Comparison of ENCODE assay signal across 1 cellular context in the genomic region with DNA sequence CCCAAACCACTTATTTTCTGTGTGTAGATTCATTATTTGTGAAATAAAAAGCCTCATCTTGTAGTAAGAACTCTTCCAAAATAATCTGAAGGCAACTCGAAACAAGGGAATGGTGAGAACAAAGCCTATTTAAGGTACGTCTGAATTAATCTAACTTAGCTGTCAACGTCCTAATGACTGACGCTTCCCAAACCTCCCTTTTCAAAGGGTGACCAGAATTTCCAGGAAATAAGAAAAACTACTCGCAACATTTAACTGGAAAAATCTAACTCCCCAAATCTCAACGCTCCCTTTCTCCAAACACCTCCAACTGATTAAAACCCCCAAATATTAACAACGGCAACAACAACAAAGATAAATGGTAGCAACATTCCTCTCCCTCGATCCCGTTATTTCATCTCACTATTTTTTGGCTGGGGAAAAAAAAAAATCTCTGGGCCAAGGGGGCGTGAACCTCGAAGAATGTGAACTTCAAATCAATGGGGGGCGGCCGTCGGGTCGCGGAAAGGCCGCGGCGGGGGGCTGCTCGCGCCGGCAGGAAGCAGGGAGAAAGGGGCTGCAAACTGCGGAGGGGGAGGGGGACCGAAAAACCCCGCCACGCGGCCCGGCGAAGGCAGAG.
TF ChIP-seq lines count a peak whose summit lies in the region.

No MANE protein-coding gene starts in this region.

TF ChIP-seq in K562, 482 proteins besides CTCF, POLR2A, EP300 and RAD21 (continued from another document and continues in another):
- no peak for TF ChIP-seq MAFF (IDR thresholded peaks at IDR 0.05; ENCODE audit: low read length)
- TF ChIP-seq GABPB1 (CRISPR knock-in tag; IDR thresholded peaks at IDR 0.05): no peak
- no peak for TF ChIP-seq PTBP1 (IDR thresholded peaks at IDR 0.05; ENCODE audit: low read depth, low read length)
- TF ChIP-seq, protein P1, sequence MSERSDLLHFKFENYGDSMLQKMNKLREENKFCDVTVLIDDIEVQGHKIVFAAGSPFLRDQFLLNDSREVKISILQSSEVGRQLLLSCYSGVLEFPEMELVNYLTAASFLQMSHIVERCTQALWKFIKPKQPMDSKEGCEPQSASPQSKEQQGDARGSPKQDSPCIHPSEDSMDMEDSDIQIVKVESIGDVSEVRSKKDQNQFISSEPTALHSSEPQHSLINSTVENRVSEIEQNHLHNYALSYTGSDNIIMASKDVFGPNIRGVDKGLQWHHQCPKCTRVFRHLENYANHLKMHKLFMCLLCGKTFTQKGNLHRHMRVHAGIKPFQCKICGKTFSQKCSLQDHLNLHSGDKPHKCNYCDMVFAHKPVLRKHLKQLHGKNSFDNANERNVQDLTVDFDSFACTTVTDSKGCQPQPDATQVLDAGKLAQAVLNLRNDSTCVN (CRISPR knock-in tag; IDR thresholded peaks at IDR 0.05): 0 out of 2 replicates have a peak, but pooled peaks have one; percentile 42
- no peak for TF ChIP-seq ZNF644 (tag; IDR thresholded peaks at IDR 0.05; ENCODE audit: low read depth)
- TF ChIP-seq ARID1B (IDR thresholded peaks at IDR 0.05): 0 out of 2 replicates have a peak, but pooled peaks have one; percentile 8
- TF ChIP-seq HCFC1 (IDR thresholded peaks at IDR 0.05; ENCODE audit: low read depth, low read length): no peak
- 0 out of 2 replicates have a peak, but pooled peaks have one; percentile 7 for TF ChIP-seq NBN (IDR thresholded peaks at IDR 0.05; ENCODE audit: low read depth)
- TF ChIP-seq, protein P2, sequence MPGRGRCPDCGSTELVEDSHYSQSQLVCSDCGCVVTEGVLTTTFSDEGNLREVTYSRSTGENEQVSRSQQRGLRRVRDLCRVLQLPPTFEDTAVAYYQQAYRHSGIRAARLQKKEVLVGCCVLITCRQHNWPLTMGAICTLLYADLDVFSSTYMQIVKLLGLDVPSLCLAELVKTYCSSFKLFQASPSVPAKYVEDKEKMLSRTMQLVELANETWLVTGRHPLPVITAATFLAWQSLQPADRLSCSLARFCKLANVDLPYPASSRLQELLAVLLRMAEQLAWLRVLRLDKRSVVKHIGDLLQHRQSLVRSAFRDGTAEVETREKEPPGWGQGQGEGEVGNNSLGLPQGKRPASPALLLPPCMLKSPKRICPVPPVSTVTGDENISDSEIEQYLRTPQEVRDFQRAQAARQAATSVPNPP (IDR thresholded peaks at IDR 0.05; ENCODE audit: borderline replicate concordance, insufficient read depth, insufficient read length): no peak
- peak; percentile 61 for TF ChIP-seq SOX6 (IDR thresholded peaks at IDR 0.05)
- peak in 1 of 2 experiments; percentile 13; a peak in 1 of 4 replicates for TF ChIP-seq KDM1A (IDR thresholded peaks at IDR 0.05)
- TF ChIP-seq, protein P3, sequence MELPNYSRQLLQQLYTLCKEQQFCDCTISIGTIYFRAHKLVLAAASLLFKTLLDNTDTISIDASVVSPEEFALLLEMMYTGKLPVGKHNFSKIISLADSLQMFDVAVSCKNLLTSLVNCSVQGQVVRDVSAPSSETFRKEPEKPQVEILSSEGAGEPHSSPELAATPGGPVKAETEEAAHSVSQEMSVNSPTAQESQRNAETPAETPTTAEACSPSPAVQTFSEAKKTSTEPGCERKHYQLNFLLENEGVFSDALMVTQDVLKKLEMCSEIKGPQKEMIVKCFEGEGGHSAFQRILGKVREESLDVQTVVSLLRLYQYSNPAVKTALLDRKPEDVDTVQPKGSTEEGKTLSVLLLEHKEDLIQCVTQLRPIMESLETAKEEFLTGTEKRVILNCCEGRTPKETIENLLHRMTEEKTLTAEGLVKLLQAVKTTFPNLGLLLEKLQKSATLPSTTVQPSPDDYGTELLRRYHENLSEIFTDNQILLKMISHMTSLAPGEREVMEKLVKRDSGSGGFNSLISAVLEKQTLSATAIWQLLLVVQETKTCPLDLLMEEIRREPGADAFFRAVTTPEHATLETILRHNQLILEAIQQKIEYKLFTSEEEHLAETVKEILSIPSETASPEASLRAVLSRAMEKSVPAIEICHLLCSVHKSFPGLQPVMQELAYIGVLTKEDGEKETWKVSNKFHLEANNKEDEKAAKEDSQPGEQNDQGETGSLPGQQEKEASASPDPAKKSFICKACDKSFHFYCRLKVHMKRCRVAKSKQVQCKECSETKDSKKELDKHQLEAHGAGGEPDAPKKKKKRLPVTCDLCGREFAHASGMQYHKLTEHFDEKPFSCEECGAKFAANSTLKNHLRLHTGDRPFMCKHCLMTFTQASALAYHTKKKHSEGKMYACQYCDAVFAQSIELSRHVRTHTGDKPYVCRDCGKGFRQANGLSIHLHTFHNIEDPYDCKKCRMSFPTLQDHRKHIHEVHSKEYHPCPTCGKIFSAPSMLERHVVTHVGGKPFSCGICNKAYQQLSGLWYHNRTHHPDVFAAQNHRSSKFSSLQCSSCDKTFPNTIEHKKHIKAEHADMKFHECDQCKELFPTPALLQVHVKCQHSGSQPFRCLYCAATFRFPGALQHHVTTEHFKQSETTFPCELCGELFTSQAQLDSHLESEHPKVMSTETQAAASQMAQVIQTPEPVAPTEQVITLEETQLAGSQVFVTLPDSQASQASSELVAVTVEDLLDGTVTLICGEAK (IDR thresholded peaks at IDR 0.05): peak; percentile 49
- TF ChIP-seq, protein P3 (CRISPR knock-in tag; IDR thresholded peaks at IDR 0.05): no peak
- TF ChIP-seq, protein P4, sequence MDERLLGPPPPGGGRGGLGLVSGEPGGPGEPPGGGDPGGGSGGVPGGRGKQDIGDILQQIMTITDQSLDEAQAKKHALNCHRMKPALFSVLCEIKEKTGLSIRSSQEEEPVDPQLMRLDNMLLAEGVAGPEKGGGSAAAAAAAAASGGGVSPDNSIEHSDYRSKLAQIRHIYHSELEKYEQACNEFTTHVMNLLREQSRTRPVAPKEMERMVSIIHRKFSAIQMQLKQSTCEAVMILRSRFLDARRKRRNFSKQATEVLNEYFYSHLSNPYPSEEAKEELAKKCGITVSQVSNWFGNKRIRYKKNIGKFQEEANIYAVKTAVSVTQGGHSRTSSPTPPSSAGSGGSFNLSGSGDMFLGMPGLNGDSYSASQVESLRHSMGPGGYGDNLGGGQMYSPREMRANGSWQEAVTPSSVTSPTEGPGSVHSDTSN (CRISPR knock-in tag; IDR thresholded peaks at IDR 0.05; ENCODE audit: low read depth): peak; percentile 42; the same call in 1 of the 2 replicates
- TF ChIP-seq, protein P4 (tag; conservative IDR thresholded peaks at IDR 0.05; ENCODE audit: low read depth): peak; percentile 92
- TF ChIP-seq MAZ (CRISPR knock-in tag; conservative IDR thresholded peaks at IDR 0.05 in 1 of 2, IDR thresholded peaks at IDR 0.05 in 1 of 2): no peak
- peak; percentile 60; the same call in 1 of the 2 replicates for TF ChIP-seq ELF4 (CRISPR knock-in tag; IDR thresholded peaks at IDR 0.05)
- TF ChIP-seq, protein P5, sequence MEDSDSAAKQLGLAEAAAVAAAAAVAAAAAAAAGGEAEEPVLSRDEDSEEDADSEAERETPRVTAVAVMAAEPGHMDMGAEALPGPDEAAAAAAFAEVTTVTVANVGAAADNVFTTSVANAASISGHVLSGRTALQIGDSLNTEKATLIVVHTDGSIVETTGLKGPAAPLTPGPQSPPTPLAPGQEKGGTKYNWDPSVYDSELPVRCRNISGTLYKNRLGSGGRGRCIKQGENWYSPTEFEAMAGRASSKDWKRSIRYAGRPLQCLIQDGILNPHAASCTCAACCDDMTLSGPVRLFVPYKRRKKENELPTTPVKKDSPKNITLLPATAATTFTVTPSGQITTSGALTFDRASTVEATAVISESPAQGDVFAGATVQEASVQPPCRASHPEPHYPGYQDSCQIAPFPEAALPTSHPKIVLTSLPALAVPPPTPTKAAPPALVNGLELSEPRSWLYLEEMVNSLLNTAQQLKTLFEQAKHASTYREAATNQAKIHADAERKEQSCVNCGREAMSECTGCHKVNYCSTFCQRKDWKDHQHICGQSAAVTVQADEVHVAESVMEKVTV (CRISPR knock-in tag; IDR thresholded peaks at IDR 0.05): peak; percentile 16; the same call in 1 of the 2 replicates
- TF ChIP-seq, protein P6, sequence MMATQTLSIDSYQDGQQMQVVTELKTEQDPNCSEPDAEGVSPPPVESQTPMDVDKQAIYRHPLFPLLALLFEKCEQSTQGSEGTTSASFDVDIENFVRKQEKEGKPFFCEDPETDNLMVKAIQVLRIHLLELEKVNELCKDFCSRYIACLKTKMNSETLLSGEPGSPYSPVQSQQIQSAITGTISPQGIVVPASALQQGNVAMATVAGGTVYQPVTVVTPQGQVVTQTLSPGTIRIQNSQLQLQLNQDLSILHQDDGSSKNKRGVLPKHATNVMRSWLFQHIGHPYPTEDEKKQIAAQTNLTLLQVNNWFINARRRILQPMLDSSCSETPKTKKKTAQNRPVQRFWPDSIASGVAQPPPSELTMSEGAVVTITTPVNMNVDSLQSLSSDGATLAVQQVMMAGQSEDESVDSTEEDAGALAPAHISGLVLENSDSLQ (IDR thresholded peaks at IDR 0.05): peak; percentile 95
- TF ChIP-seq ERF (CRISPR knock-in tag; IDR thresholded peaks at IDR 0.05): 0 out of 2 replicates have a peak, but pooled peaks have one; percentile 34
- 0 out of 4 replicates have a peak, but pooled peaks of 1 of the 2 experiments have one; percentile 85 for TF ChIP-seq HDAC1 (IDR thresholded peaks at IDR 0.05)
- TF ChIP-seq, protein P7, sequence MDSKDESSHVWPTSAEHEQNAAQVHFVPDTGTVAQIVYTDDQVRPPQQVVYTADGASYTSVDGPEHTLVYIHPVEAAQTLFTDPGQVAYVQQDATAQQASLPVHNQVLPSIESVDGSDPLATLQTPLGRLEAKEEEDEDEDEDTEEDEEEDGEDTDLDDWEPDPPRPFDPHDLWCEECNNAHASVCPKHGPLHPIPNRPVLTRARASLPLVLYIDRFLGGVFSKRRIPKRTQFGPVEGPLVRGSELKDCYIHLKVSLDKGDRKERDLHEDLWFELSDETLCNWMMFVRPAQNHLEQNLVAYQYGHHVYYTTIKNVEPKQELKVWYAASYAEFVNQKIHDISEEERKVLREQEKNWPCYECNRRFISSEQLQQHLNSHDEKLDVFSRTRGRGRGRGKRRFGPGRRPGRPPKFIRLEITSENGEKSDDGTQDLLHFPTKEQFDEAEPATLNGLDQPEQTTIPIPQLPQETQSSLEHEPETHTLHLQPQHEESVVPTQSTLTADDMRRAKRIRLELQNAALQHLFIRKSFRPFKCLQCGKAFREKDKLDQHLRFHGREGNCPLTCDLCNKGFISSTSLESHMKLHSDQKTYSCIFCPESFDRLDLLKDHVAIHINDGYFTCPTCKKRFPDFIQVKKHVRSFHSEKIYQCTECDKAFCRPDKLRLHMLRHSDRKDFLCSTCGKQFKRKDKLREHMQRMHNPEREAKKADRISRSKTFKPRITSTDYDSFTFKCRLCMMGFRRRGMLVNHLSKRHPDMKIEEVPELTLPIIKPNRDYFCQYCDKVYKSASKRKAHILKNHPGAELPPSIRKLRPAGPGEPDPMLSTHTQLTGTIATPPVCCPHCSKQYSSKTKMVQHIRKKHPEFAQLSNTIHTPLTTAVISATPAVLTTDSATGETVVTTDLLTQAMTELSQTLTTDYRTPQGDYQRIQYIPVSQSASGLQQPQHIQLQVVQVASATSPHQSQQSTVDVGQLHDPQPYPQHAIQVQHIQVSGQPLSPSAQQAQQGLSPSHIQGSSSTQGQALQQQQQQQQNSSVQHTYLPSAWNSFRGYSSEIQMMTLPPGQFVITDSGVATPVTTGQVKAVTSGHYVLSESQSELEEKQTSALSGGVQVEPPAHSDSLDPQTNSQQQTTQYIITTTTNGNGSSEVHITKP (IDR thresholded peaks at IDR 0.05; ENCODE audit: partially characterized antibody): no peak
- peak; percentile 7 for TF ChIP-seq NCOA4 (IDR thresholded peaks at IDR 0.05; ENCODE audit: partially characterized antibody)
- TF ChIP-seq ZNF253 (CRISPR knock-in tag; conservative IDR thresholded peaks at IDR 0.05): no peak
- no peak for TF ChIP-seq SETDB1 (IDR thresholded peaks at IDR 0.05; ENCODE audit: low read length)
- TF ChIP-seq, protein P8, sequence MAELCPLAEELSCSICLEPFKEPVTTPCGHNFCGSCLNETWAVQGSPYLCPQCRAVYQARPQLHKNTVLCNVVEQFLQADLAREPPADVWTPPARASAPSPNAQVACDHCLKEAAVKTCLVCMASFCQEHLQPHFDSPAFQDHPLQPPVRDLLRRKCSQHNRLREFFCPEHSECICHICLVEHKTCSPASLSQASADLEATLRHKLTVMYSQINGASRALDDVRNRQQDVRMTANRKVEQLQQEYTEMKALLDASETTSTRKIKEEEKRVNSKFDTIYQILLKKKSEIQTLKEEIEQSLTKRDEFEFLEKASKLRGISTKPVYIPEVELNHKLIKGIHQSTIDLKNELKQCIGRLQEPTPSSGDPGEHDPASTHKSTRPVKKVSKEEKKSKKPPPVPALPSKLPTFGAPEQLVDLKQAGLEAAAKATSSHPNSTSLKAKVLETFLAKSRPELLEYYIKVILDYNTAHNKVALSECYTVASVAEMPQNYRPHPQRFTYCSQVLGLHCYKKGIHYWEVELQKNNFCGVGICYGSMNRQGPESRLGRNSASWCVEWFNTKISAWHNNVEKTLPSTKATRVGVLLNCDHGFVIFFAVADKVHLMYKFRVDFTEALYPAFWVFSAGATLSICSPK (IDR thresholded peaks at IDR 0.05; ENCODE audit: borderline replicate concordance): peak; percentile 75; the same call in 1 of the 2 replicates
- no peak; the same call in 1 of the 2 replicates for TF ChIP-seq MTA2 (IDR thresholded peaks at IDR 0.05; ENCODE audit: low read depth)
- 0 out of 4 replicates have a peak, but pooled peaks of 1 of the 2 experiments have one; percentile 35 for TF ChIP-seq SIN3A (IDR thresholded peaks at IDR 0.05; ENCODE audit: borderline replicate concordance in 2 of 2, control insufficient read depth in 1 of 2, low read depth in 2 of 2, low read length in 2 of 2)
